8 cellular contexts compared by ENCODE assay signal in genomic region chr10:77350711-77351119, GRCh38.
A peak's percentile ranks its signal among the peaks of the same experiment; 100 is the strongest.
DNase-seq lines count a peak whose midpoint lies in the region; ATAC-seq and TF ChIP-seq lines count a peak whose summit lies in the region.

No MANE protein-coding gene starts in this region.

- H3K9me3 Mint-ChIP-seq in CD14-positive monocyte, result peaks cover 0 to 3% (median 0%) of the 10 kb centered on the region in 7 donors

- POLR2A ChIA-PET in A673 (lab: Charles Lee; ENCODE audit: low non-redundant PET), result no interaction called here

- H3K27ac Mint-ChIP-seq in CD14-positive monocyte, result no peak overlapping the region

- no peaks in the 10 kb centered on the region for H3K9me3 ChIP-seq in A673 (ENCODE audit: low read depth, low read length, poor library complexity, severe bottlenecking)
- no peaks in the 10 kb centered on the region for H3K9me3 ChIP-seq in adipocyte (ENCODE audit: control insufficient read depth, low read length)
- no peaks in the 10 kb centered on the region for H3K9me3 ChIP-seq in left lung

- CTCF ChIA-PET in A673 (lab: Charles Lee), result interaction anchor here (0.7 kb wide), 1 partner anchor 41 kb away, joined by 3 read pairs; no protein-coding TSS in a partner anchor

- no peak overlapping the region for H3K4me3 ChIP-seq in A673 (ENCODE audit: low read depth, low read length, poor library complexity, severe bottlenecking)
- peak overlapping the region; percentile 22 for H3K4me3 ChIP-seq in adipocyte (ENCODE audit: low read length)
- H3K4me3 ChIP-seq in left lung, result no peak overlapping the region

- DNase-seq in A673 (ENCODE audit: low spot score) (peak; percentile 22), HCEC 1CT (peak; percentile 99), adipocyte (ENCODE audit: low read depth) (peak; percentile 95), left lung (peak in 1 of 2 donors; percentile 54), NCI-H1092 (lab: John Stamatoyannopoulos, UW) (no peak), CD14-positive monocyte (ENCODE audit: low spot score) (no peak)

- H3K9ac ChIP-seq in adipocyte (ENCODE audit: low read length), result peak overlapping the region; percentile 53

- no peaks in the 10 kb centered on the region for H3K36me3 Mint-ChIP-seq in CD14-positive monocyte

- H3K27me3 ChIP-seq in A673 (replicated peaks; ENCODE audit: insufficient read depth, low read depth, low read length, poor library complexity), result no peaks in the 10 kb centered on the region
- no peaks in the 10 kb centered on the region for H3K27me3 ChIP-seq in adipocyte (replicated peaks; ENCODE audit: control insufficient read depth, insufficient read depth, low read length)
- no peaks in the 10 kb centered on the region for H3K27me3 ChIP-seq in left lung

- no peak overlapping the region for H3K27ac ChIP-seq in A673 (ENCODE audit: low read depth, low read length, poor library complexity, severe bottlenecking)
- peak overlapping the region in 1 of 2 donors; percentile 48 for H3K27ac ChIP-seq in left lung

- BruUV-seq in A673 (replicated peaks; lab: Mats Ljungman, UMichigan), result no TSS peak

- H3K4me1 Mint-ChIP-seq in CD14-positive monocyte, result no peaks in the 10 kb centered on the region

- peaks cover 2 to 4% (median 2%) of the 10 kb centered on the region in 3 donors for H3K27me3 Mint-ChIP-seq in CD14-positive monocyte (ENCODE audit: low read depth in 3 of 3)

- TF ChIP-seq CTCF in A673 (conservative IDR thresholded peaks at IDR 0.05; ENCODE audit: low read depth, low read length) (no peak), left lung (IDR thresholded peaks at IDR 0.05) (no peak), CD14-positive monocyte (IDR thresholded peaks at IDR 0.05) (no peak)

- no peaks in the 10 kb centered on the region for H3K36me3 ChIP-seq in A673 (ENCODE audit: insufficient read depth, low read length, poor library complexity, severe bottlenecking)
- H3K36me3 ChIP-seq in adipocyte (ENCODE audit: control insufficient read depth, insufficient read depth, low read length, severe bottlenecking), result no peaks in the 10 kb centered on the region
- no peaks in the 10 kb centered on the region for H3K36me3 ChIP-seq in left lung

- ATAC-seq in left lung (peak; percentile 91), GM18868 (IDR thresholded peaks at IDR 0.05; ENCODE audit: unreplicated experiment) (no peak), HG03045 (IDR thresholded peaks at IDR 0.05; ENCODE audit: unreplicated experiment) (no peak)

- intact Hi-C loops in A673 (cut with micrococcal nuclease; ENCODE audit: unreplicated experiment), result no loop called here
- intact Hi-C loops in left lung (cut with DNase I), result no loop called here
- intact Hi-C loops in CD14-positive monocyte (cut with micrococcal nuclease), result no loop called here

- H3K4me3 Mint-ChIP-seq in CD14-positive monocyte, result no peak overlapping the region

- H3K4me1 ChIP-seq in A673 (ENCODE audit: insufficient read depth, low read length, poor library complexity, severe bottlenecking) (no peaks in the 10 kb centered on the region), adipocyte (ENCODE audit: control insufficient read depth, insufficient read depth, low read length) (peaks cover 22% of the 10 kb centered on the region), left lung (no peaks in the 10 kb centered on the region)

Comparison
In these comparisons a context has a peak if more than half of its experiments do, and no peak if none do; other contexts are left out.
1. DNase-seq: peak in A673 (single experiment), HCEC 1CT (single experiment) and adipocyte (single experiment); none in NCI-H1092 (single experiment) and CD14-positive monocyte (single experiment).